In the genomic region with DNA sequence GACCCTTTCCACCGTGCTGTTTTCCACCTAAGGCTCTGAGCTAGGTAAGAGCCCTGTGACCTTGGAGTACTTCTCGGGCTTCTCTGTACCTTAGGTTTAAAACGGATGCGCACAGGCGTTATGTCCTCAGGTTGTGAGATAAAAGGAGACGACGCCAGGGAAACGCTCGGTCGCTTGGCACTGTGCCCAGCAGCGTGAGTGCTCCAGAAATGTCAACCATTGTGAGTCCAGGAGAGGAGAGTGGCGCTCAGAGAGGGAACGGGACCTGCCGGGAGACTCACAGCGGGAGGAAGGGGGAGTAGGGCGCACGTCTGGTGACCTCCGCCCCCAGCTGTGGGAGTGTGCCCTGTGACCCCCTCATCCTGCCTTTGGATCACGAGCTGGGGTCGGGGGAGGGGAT, we compare ENCODE assay signal across 11 cellular contexts. TPM values are rescaled to one million over a fixed set of nuclear protein-coding genes. Genes with fewer than 3 reads are reported as not detected.
DNase-seq lines count a peak whose midpoint lies in the region; ATAC-seq, FAIRE-seq and TF ChIP-seq lines count a peak whose summit lies in the region.
"Had no signal": no experiment of that assay in that cellular context is flagged by ENCODE, and none has a peak within 500 bp of the region (broad histone marks: within the 10 kb centered on the region; RNA-seq: fewer than 3 reads in every experiment).

No MANE protein-coding gene starts in this region.

- no peaks in the 10 kb centered on the region for H3K79me2 ChIP-seq in HepG2 (ENCODE audit: insufficient read depth, low read length)

- H3K4me1 ChIP-seq in CD8-positive, alpha-beta T cell (ENCODE audit: insufficient read depth, low read length): no peaks in the 10 kb centered on the region
- H3K4me1 ChIP-seq in HepG2 (ENCODE audit: insufficient read depth, low read length): no peaks in the 10 kb centered on the region
- no peaks in the 10 kb centered on the region for H3K4me1 ChIP-seq in gastrocnemius medialis

- H3K4me3 Mint-ChIP-seq in CD8-positive, alpha-beta T cell: peak overlapping the region; percentile 18
- no peak overlapping the region for H3K4me3 Mint-ChIP-seq in MCF 10A (ENCODE audit: unreplicated experiment)
- H3K4me3 Mint-ChIP-seq: activated CD8-positive, alpha-beta T cell treated with anti-CD3 and anti-CD28 coated beads, Interleukin-2, amount 10 ng/mL, durations not matched to agents 7 days and 5 days had no signal

- H3K36me3 Mint-ChIP-seq in CD8-positive, alpha-beta T cell: no peaks in the 10 kb centered on the region
- H3K36me3 Mint-ChIP-seq in MCF 10A (ENCODE audit: insufficient read depth, unreplicated experiment): no peaks in the 10 kb centered on the region

- in situ Hi-C loops in HepG2 (cut with HindIII; ENCODE audit: extremely low pct_ligation_motif_present, low pct_unique_long_range_greater_than_20kb): no loop called here
- in situ Hi-C loops in gastrocnemius medialis (cut with MboI; ENCODE audit: low sequenced_read_pairs in 4 of 4): no loop called here

- no peak for TF ChIP-seq POLR2A in HepG2 (IDR thresholded peaks at IDR 0.05; ENCODE audit: insufficient read depth in 1 of 2, low read depth in 2 of 2, low read length in 2 of 2)
- TF ChIP-seq POLR2A in gastrocnemius medialis (IDR thresholded peaks at IDR 0.05): no peak

- no peak for DNase-seq in CD8-positive, alpha-beta T cell
- DNase-seq in NCI-H1092 treated with DMSO at 0.1 percent for 48 hours (lab: John Stamatoyannopoulos, UW): peak; percentile 60
- DNase-seq in MCF 10A (ENCODE audit: unreplicated experiment): peak; percentile 5
- DNase-seq in HepG2 (ENCODE audit: low spot score): no peak
- no peak for DNase-seq in gastrocnemius medialis
- no peak for DNase-seq in SIG-M5 treated with dmso at 0.1 percent for 504 hours (lab: John Stamatoyannopoulos, UW; ENCODE audit: unreplicated experiment)
- no peak for DNase-seq in urothelium cell line (ENCODE audit: low spot score)
- DNase-seq: activated CD8-positive, alpha-beta T cell treated with anti-CD3 and anti-CD28 coated beads, Interleukin-2, amount 10 ng/mL, durations not matched to agents 7 days and 5 days; naive B cell had no signal

- H3K4me1 Mint-ChIP-seq in CD8-positive, alpha-beta T cell (ENCODE audit: low read depth): peaks cover 4% of the 10 kb centered on the region
- no peaks in the 10 kb centered on the region for H3K4me1 Mint-ChIP-seq in MCF 10A (ENCODE audit: insufficient read depth, unreplicated experiment)

- H3K27ac ChIP-seq in CD8-positive, alpha-beta T cell (ENCODE audit: low read depth, low read length): no peak overlapping the region
- H3K27ac ChIP-seq in HepG2 (ENCODE audit: extremely low read length, insufficient read depth, low read length) (no peak overlapping the region), gastrocnemius medialis (no peak overlapping the region)

- no peak for TF ChIP-seq CTCF in CD8-positive, alpha-beta T cell (IDR thresholded peaks at IDR 0.05)
- no peak for TF ChIP-seq CTCF in MCF 10A (IDR thresholded peaks at IDR 0.05; ENCODE audit: unreplicated experiment)
- no peak for TF ChIP-seq CTCF in HepG2 (CRISPR knock-in tag; IDR thresholded peaks at IDR 0.05)
- TF ChIP-seq CTCF in gastrocnemius medialis (IDR thresholded peaks at IDR 0.05 in 4 of 5, conservative IDR thresholded peaks at IDR 0.05 in 1 of 5): no peak

- H3K4me2 ChIP-seq in HepG2 (ENCODE audit: low read depth, low read length): no peak overlapping the region

- H3K27me3 Mint-ChIP-seq in CD8-positive, alpha-beta T cell (ENCODE audit: low read depth): peaks cover 40% of the 10 kb centered on the region
- H3K27me3 Mint-ChIP-seq in MCF 10A (ENCODE audit: insufficient read depth, unreplicated experiment): peaks cover 12% of the 10 kb centered on the region

- POLR2A ChIA-PET in CD8-positive, alpha-beta T cell (lab: Charles Lee): no interaction called here
- POLR2A ChIA-PET in MCF 10A (lab: Yijun Ruan, JAX): no interaction called here
- POLR2A ChIA-PET in HepG2 (lab: Yijun Ruan, JAX): no interaction called here

- H4K20me1 ChIP-seq in HepG2 (ENCODE audit: insufficient read depth, low read length): no peaks in the 10 kb centered on the region

- ATAC-seq in CD8-positive, alpha-beta T cell: no peak
- no peak for ATAC-seq in HepG2
- ATAC-seq in gastrocnemius medialis: no peak
- no peak for ATAC-seq in GM19023 (IDR thresholded peaks at IDR 0.05; ENCODE audit: unreplicated experiment)
- ATAC-seq: activated CD8-positive, alpha-beta T cell treated with anti-CD3 and anti-CD28 coated beads, Interleukin-2, amount 10 ng/mL, durations not matched to agents 7 days and 5 days had no signal

- intact Hi-C loops in CD8-positive, alpha-beta T cell (cut with DNase I, micrococcal nuclease): no loop called here
- intact Hi-C loops in MCF 10A (cut with micrococcal nuclease): no loop called here
- intact Hi-C loops in HepG2 (cut with micrococcal nuclease; ENCODE audit: unreplicated experiment): no loop called here
- intact Hi-C loops in gastrocnemius medialis (cut with DNase I; ENCODE audit: low total_unique reads): no loop called here

- TF ChIP-seq EP300 in HepG2 (IDR thresholded peaks at IDR 0.05; ENCODE audit: low read depth in 2 of 2, low read length in 2 of 2) (no peak), HepG2 (CRISPR knock-in tag; IDR thresholded peaks at IDR 0.05; ENCODE audit: borderline replicate concordance) (no peak)

- H3K27me3 ChIP-seq in CD8-positive, alpha-beta T cell (ENCODE audit: insufficient read depth, low read length): no peaks in the 10 kb centered on the region
- peaks cover 2 to 12% of the 10 kb centered on the region in 2 experiments; a peak in 1 of 5 replicates for H3K27me3 ChIP-seq in HepG2 (ENCODE audit: control insufficient read depth in 1 of 2, insufficient read depth in 2 of 2, low read length in 2 of 2)
- H3K27me3 ChIP-seq in gastrocnemius medialis: peaks cover 17 to 47% (median 23%) of the 10 kb centered on the region in 3 donors

- BruUV-seq in MCF 10A (replicated peaks; lab: Mats Ljungman, UMichigan): no TSS peak
- BruUV-seq in HepG2 (replicated peaks; lab: Mats Ljungman, UMichigan): no TSS peak

- H3K4me3 ChIP-seq in CD8-positive, alpha-beta T cell (ENCODE audit: low read depth, low read length): no peak overlapping the region
- H3K4me3 ChIP-seq in HepG2 (replicated peaks in 1 of 3; ENCODE audit: insufficient read depth in 1 of 3, low read depth in 2 of 3, low read length in 3 of 3): no peak overlapping the region
- H3K4me3 ChIP-seq in gastrocnemius medialis: peak overlapping the region in 2 of 4 donors; percentile 16 to 24

- no peak for FAIRE-seq in HepG2 (lab: Jason Lieb, UNC)
- FAIRE-seq in urothelium cell line (lab: Jason Lieb, UNC): no peak
- FAIRE-seq: frontal cortex had no signal

- no peak overlapping the region for H2AFZ ChIP-seq in HepG2 (ENCODE audit: low read length)

- WGBS in HepG2 (ENCODE audit: low lambda C conversion rate): 15% methylated on average over 20 of the region's 20 CpGs

- no peak overlapping the region for H3K9ac ChIP-seq in HepG2 (ENCODE audit: insufficient read depth, low read depth, low read length)

- H3K9me3 ChIP-seq in CD8-positive, alpha-beta T cell (ENCODE audit: low read length): no peaks in the 10 kb centered on the region
- peaks cover 8% of the 10 kb centered on the region for H3K9me3 ChIP-seq in HepG2 (ENCODE audit: low read length)
- no peaks in the 10 kb centered on the region for H3K9me3 ChIP-seq in gastrocnemius medialis

- no peak for TF ChIP-seq RAD21 in HepG2 (CRISPR knock-in tag; IDR thresholded peaks at IDR 0.05)

- no peaks in the 10 kb centered on the region for H3K36me3 ChIP-seq in CD8-positive, alpha-beta T cell (ENCODE audit: insufficient read depth, low read length)
- no peaks in the 10 kb centered on the region for H3K36me3 ChIP-seq in HepG2 (replicated peaks in 1 of 2; ENCODE audit: control insufficient read depth in 1 of 2, insufficient read depth in 2 of 2, low read length in 2 of 2)
- H3K36me3 ChIP-seq in gastrocnemius medialis: no peaks in the 10 kb centered on the region

- H3K9me3 Mint-ChIP-seq in CD8-positive, alpha-beta T cell: peaks cover 5% of the 10 kb centered on the region
- peaks cover 12% of the 10 kb centered on the region for H3K9me3 Mint-ChIP-seq in MCF 10A (ENCODE audit: unreplicated experiment)

- CTCF ChIA-PET in CD8-positive, alpha-beta T cell (lab: Charles Lee): no interaction called here
- CTCF ChIA-PET in MCF 10A (lab: Yijun Ruan, JAX) (interaction anchor here (1.0 kb wide), 1 partner anchor 12 kb away, joined by 4 read pairs; no protein-coding TSS in a partner anchor), HepG2 (lab: Yijun Ruan, JAX; ENCODE audit: low intra/inter-chr PET ratio, low total read pairs) (no interaction called here)

- H3K27ac Mint-ChIP-seq in CD8-positive, alpha-beta T cell: no peak overlapping the region
- H3K27ac Mint-ChIP-seq in MCF 10A (ENCODE audit: low read depth, unreplicated experiment): no peak overlapping the region
- H3K27ac Mint-ChIP-seq: activated CD8-positive, alpha-beta T cell treated with anti-CD3 and anti-CD28 coated beads, Interleukin-2, amount 10 ng/mL, durations not matched to agents 7 days and 5 days had no signal

RNA-seq across cellular contexts. Expression of gene SCRT2, which starts 33.8 kb away (rescaled TPM):
- total RNA-seq in CD8-positive, alpha-beta T cell: not detected
- total RNA-seq in MCF 10A (2022) (not detected in 2 replicates), HepG2 (2016; rRNA removed; fragmentation: Illumina TruSeq; extraction: Trizol) (not detected in 2 replicates), gastrocnemius medialis (not detected)
- not detected in 2 replicates for total RNA-seq in HepG2 (2016; cell fraction: cytosol; rRNA removed; fragmentation: Illumina TruSeq; extraction: Trizol; ENCODE audit: low read depth)
- total RNA-seq in HepG2 (2016; cell fraction: insoluble cytoplasmic fraction; rRNA removed; fragmentation: Illumina TruSeq; extraction: Trizol): not detected in 2 replicates
- total RNA-seq in HepG2 (2016; cell fraction: membrane; rRNA removed; fragmentation: Illumina TruSeq; extraction: Trizol): not detected in 2 replicates
- total RNA-seq in HepG2 (2016; cell fraction: nucleus; rRNA removed; fragmentation: Illumina TruSeq; extraction: Trizol): not detected in 2 replicates
- polyA plus RNA-seq in HepG2 (2011; rRNA removed): not detected in 2 replicates
- not detected in 2 replicates for polyA plus RNA-seq in HepG2 (2011; cell fraction: cytosol; rRNA removed)
- not detected in 2 replicates for polyA plus RNA-seq in HepG2 (2011; cell fraction: nucleus; rRNA removed)
- not detected in 2 replicates for polyA plus RNA-seq in HepG2 (2012)
- polyA plus RNA-seq in HepG2 (2016; cell fraction: cytosol; fragmentation: Illumina TruSeq; extraction: Trizol; ENCODE audit: low read depth): not detected in 2 replicates
- not detected in 2 replicates for polyA plus RNA-seq in HepG2 (2016; cell fraction: insoluble cytoplasmic fraction; fragmentation: Illumina TruSeq; extraction: Trizol; ENCODE audit: low read depth)
- polyA plus RNA-seq in HepG2 (2016; cell fraction: membrane; fragmentation: Illumina TruSeq; extraction: Trizol; ENCODE audit: low read depth): not detected in 2 replicates
- polyA plus RNA-seq in HepG2 (2016; cell fraction: nucleus; fragmentation: Illumina TruSeq; extraction: Trizol; ENCODE audit: insufficient read depth, low read depth): not detected in 2 replicates
- polyA minus RNA-seq in HepG2 (2011; rRNA and poly(A)+ RNA removed; ENCODE audit: low replicate concordance): not detected in 2 replicates
- not detected in 2 replicates for polyA minus RNA-seq in HepG2 (2011; cell fraction: cytosol; rRNA and poly(A)+ RNA removed)
- not detected in 2 replicates for polyA minus RNA-seq in HepG2 (2011; cell fraction: nucleus; rRNA and poly(A)+ RNA removed)
- total RNA-seq: activated CD8-positive, alpha-beta T cell treated with anti-CD3 and anti-CD28 coated beads, Interleukin-2, amount 10 ng/mL, durations not matched to agents 7 days and 5 days had no signal

RNA-seq across cellular contexts. Expression of gene SRXN1, which starts 56.4 kb away (rescaled TPM):
- 1 to 10 TPM; 1.3 to 1.7 TPM for total RNA-seq in CD8-positive, alpha-beta T cell
- total RNA-seq in MCF 10A (2022) (42.6 and 43.4 TPM in 2 replicates), HepG2 (2016; rRNA removed; fragmentation: Illumina TruSeq; extraction: Trizol) (87.7 and 98.2 TPM in 2 replicates), gastrocnemius medialis (100 to 1,000 TPM in 3 of 4 donors, 10 to 100 TPM in 1; 87.9 to 170 (median 128) TPM)
- 26.2 and 26.7 TPM in 2 replicates for total RNA-seq in HepG2 (2016; cell fraction: cytosol; rRNA removed; fragmentation: Illumina TruSeq; extraction: Trizol; ENCODE audit: low read depth)
- 85.6 and 95.5 TPM in 2 replicates for total RNA-seq in HepG2 (2016; cell fraction: insoluble cytoplasmic fraction; rRNA removed; fragmentation: Illumina TruSeq; extraction: Trizol)
- 86.8 and 92.3 TPM in 2 replicates for total RNA-seq in HepG2 (2016; cell fraction: membrane; rRNA removed; fragmentation: Illumina TruSeq; extraction: Trizol)
- total RNA-seq in HepG2 (2016; cell fraction: nucleus; rRNA removed; fragmentation: Illumina TruSeq; extraction: Trizol): 37.3 and 40.4 TPM in 2 replicates
- polyA plus RNA-seq in HepG2 (2011; rRNA removed): 29.9 and 41.3 TPM in 2 replicates
- 26.1 and 37.8 TPM in 2 replicates for polyA plus RNA-seq in HepG2 (2011; cell fraction: cytosol; rRNA removed)
- polyA plus RNA-seq in HepG2 (2011; cell fraction: nucleus; rRNA removed): 10.4 and 16.8 TPM in 2 replicates
- 39.7 and 59.3 TPM in 2 replicates for polyA plus RNA-seq in HepG2 (2012)
- 18.8 and 21.5 TPM in 2 replicates for polyA plus RNA-seq in HepG2 (2016; cell fraction: cytosol; fragmentation: Illumina TruSeq; extraction: Trizol; ENCODE audit: low read depth)
- polyA plus RNA-seq in HepG2 (2016; cell fraction: insoluble cytoplasmic fraction; fragmentation: Illumina TruSeq; extraction: Trizol; ENCODE audit: low read depth): 78.8 and 84.6 TPM in 2 replicates
- 49.8 and 51.3 TPM in 2 replicates for polyA plus RNA-seq in HepG2 (2016; cell fraction: membrane; fragmentation: Illumina TruSeq; extraction: Trizol; ENCODE audit: low read depth)
- polyA plus RNA-seq in HepG2 (2016; cell fraction: nucleus; fragmentation: Illumina TruSeq; extraction: Trizol; ENCODE audit: insufficient read depth, low read depth): 53.3 and 55.5 TPM in 2 replicates
- 29.6 and 43.5 TPM in 2 replicates for polyA minus RNA-seq in HepG2 (2011; rRNA and poly(A)+ RNA removed; ENCODE audit: low replicate concordance)
- polyA minus RNA-seq in HepG2 (2011; cell fraction: cytosol; rRNA and poly(A)+ RNA removed): 17.1 and 26.2 TPM in 2 replicates
- 8.4 and 15.7 TPM in 2 replicates for polyA minus RNA-seq in HepG2 (2011; cell fraction: nucleus; rRNA and poly(A)+ RNA removed)

RNA-seq across cellular contexts. Expression of gene SLC52A3, which starts 58.9 kb away (rescaled TPM):
- not detected for total RNA-seq in CD8-positive, alpha-beta T cell
- total RNA-seq in MCF 10A (2022) (0.14 and 0.17 TPM in 2 replicates), HepG2 (2016; rRNA removed; fragmentation: Illumina TruSeq; extraction: Trizol) (not detected in 2 replicates), gastrocnemius medialis (1 to 10 TPM in 2 of 4 donors, under 1 TPM in 2; 0.15 to 1.4 (median 0.79) TPM)
- total RNA-seq in HepG2 (2016; cell fraction: cytosol; rRNA removed; fragmentation: Illumina TruSeq; extraction: Trizol; ENCODE audit: low read depth): not detected in 2 replicates
- total RNA-seq in HepG2 (2016; cell fraction: insoluble cytoplasmic fraction; rRNA removed; fragmentation: Illumina TruSeq; extraction: Trizol): 0.04 TPM in 1 of 2 replicates, not detected in the other
- total RNA-seq in HepG2 (2016; cell fraction: membrane; rRNA removed; fragmentation: Illumina TruSeq; extraction: Trizol): not detected in 2 replicates
- total RNA-seq in HepG2 (2016; cell fraction: nucleus; rRNA removed; fragmentation: Illumina TruSeq; extraction: Trizol): not detected in 2 replicates
- 0.03 TPM in 1 of 2 replicates, not detected in the other for polyA plus RNA-seq in HepG2 (2011; rRNA removed)
- polyA plus RNA-seq in HepG2 (2011; cell fraction: cytosol; rRNA removed): 0.06 TPM in 1 of 2 replicates, not detected in the other
- polyA plus RNA-seq in HepG2 (2011; cell fraction: nucleus; rRNA removed): not detected in 2 replicates
- polyA plus RNA-seq in HepG2 (2012): 0.05 TPM in 1 of 2 replicates, not detected in the other
- polyA plus RNA-seq in HepG2 (2016; cell fraction: cytosol; fragmentation: Illumina TruSeq; extraction: Trizol; ENCODE audit: low read depth): not detected in 2 replicates
- not detected in 2 replicates for polyA plus RNA-seq in HepG2 (2016; cell fraction: insoluble cytoplasmic fraction; fragmentation: Illumina TruSeq; extraction: Trizol; ENCODE audit: low read depth)
- polyA plus RNA-seq in HepG2 (2016; cell fraction: membrane; fragmentation: Illumina TruSeq; extraction: Trizol; ENCODE audit: low read depth): not detected in 2 replicates
- polyA plus RNA-seq in HepG2 (2016; cell fraction: nucleus; fragmentation: Illumina TruSeq; extraction: Trizol; ENCODE audit: insufficient read depth, low read depth): not detected in 2 replicates
- 0.70 TPM in 1 of 2 replicates, not detected in the other for polyA minus RNA-seq in HepG2 (2011; rRNA and poly(A)+ RNA removed; ENCODE audit: low replicate concordance)
- polyA minus RNA-seq in HepG2 (2011; cell fraction: cytosol; rRNA and poly(A)+ RNA removed): not detected in 2 replicates
- polyA minus RNA-seq in HepG2 (2011; cell fraction: nucleus; rRNA and poly(A)+ RNA removed): not detected in 2 replicates
- total RNA-seq: activated CD8-positive, alpha-beta T cell treated with anti-CD3 and anti-CD28 coated beads, Interleukin-2, amount 10 ng/mL, durations not matched to agents 7 days and 5 days had no signal

Comparison
In these comparisons a context has a peak if more than half of its experiments do, and no peak if none do; other contexts are left out.
1. DNase-seq: peak in NCI-H1092 treated with DMSO at 0.1 percent for 48 hours (single experiment) and MCF 10A (single experiment); none in CD8-positive, alpha-beta T cell (0 of 7), HepG2 (single experiment), gastrocnemius medialis (0 of 2), SIG-M5 treated with dmso at 0.1 percent for 504 hours (single experiment) and urothelium cell line (single experiment).
2. RNA of gene SRXN1, which starts 56.4 kb away (total RNA-seq): 87.9 to 170 TPM in gastrocnemius medialis, 26.2 to 98.2 TPM in HepG2 and 42.6 to 43.4 TPM in MCF 10A; 1.3 to 1.7 TPM in CD8-positive, alpha-beta T cell; every median in the first group is over 4 times any median in the second.